Comparison of ENCODE assay signal across 8 cellular contexts in genomic region chr3:186570096-186570940, GRCh38. TPM values are rescaled to one million over a fixed set of nuclear protein-coding genes. Genes with fewer than 3 reads are reported as not detected.
DNase-seq lines count a peak whose midpoint lies in the region; ATAC-seq, FAIRE-seq and TF ChIP-seq lines count a peak whose summit lies in the region.

TSS of gene DNAJB11 (plus strand) at chr3:186570720. CDS start at chr3:186570898, 178 bp downstream.

- H3K27me3 ChIP-seq in astrocyte (ENCODE audit: insufficient read depth, low read length) (no peaks in the 10 kb centered on the region), right cardiac atrium (ENCODE audit: control insufficient read depth, insufficient read depth) (no peaks in the 10 kb centered on the region), uterus (no peaks in the 10 kb centered on the region)

- peak within 1 kb of the TSS; percentile 93 for H3K27ac Mint-ChIP-seq in astrocyte (ENCODE audit: unreplicated experiment)

- H3K9ac ChIP-seq in astrocyte (ENCODE audit: low read length): peak within 1 kb of the TSS; percentile 97

- H3K27ac ChIP-seq in astrocyte (ENCODE audit: low read depth, low read length) (peak within 1 kb of the TSS; percentile 92), right cardiac atrium (ENCODE audit: low read length) (peak within 1 kb of the TSS; percentile 85), uterus (peak within 1 kb of the TSS; percentile 81 to 93)

- peak; percentile 90 for TF ChIP-seq POLR2A in GM18505 (IDR thresholded peaks at IDR 0.05; ENCODE audit: borderline replicate concordance, extremely low read depth, insufficient read depth, insufficient read length)
- TF ChIP-seq POLR2A in uterus (IDR thresholded peaks at IDR 0.05): peak; percentile 56 to 83

- H3K9me3 ChIP-seq in astrocyte (ENCODE audit: insufficient read depth, low read depth, low read length) (no peaks in the 10 kb centered on the region), right cardiac atrium (ENCODE audit: control insufficient read depth, low read length) (no peaks in the 10 kb centered on the region), uterus (no peaks in the 10 kb centered on the region)

- ATAC-seq in GM18505 (IDR thresholded peaks at IDR 0.05; ENCODE audit: unreplicated experiment) (peak; percentile 82), HG02973 (IDR thresholded peaks at IDR 0.05; ENCODE audit: unreplicated experiment) (peak; percentile 72), right cardiac atrium (peak; percentile 97 to 98)

- no peaks in the 10 kb centered on the region for H3K9me3 Mint-ChIP-seq in astrocyte (ENCODE audit: unreplicated experiment)

- H3K36me3 ChIP-seq in astrocyte (ENCODE audit: insufficient read depth, low read length): peaks cover 23% of the 10 kb centered on the region
- H3K36me3 ChIP-seq in uterus: no peaks in the 10 kb centered on the region

- no peaks in the 10 kb centered on the region for H3K36me3 Mint-ChIP-seq in astrocyte (ENCODE audit: low read depth, unreplicated experiment)

- no peaks in the 10 kb centered on the region for H3K27me3 Mint-ChIP-seq in astrocyte (ENCODE audit: low read depth, unreplicated experiment)

- DNase-seq in NCI-H2029 (lab: John Stamatoyannopoulos, UW) (peak; percentile 99), T-helper 22 cell (ENCODE audit: low read depth) (peak; percentile 99), astrocyte (ENCODE audit: low read depth) (peak; percentile 100), right cardiac atrium (peak; percentile 99 to 100 (median 99)), pulmonary artery endothelial cell (ENCODE audit: low read depth, low spot score) (peak; percentile 100), uterus (peak; percentile 99)

- peak within 1 kb of the TSS; percentile 97 for H3K4me2 ChIP-seq in astrocyte (ENCODE audit: low read length)

- peak within 1 kb of the TSS; percentile 86 for H2AFZ ChIP-seq in astrocyte (ENCODE audit: low read depth, low read length)

- intact Hi-C loops in right cardiac atrium (cut with DNase I): no loop called here
- intact Hi-C loops in uterus (cut with DNase I; ENCODE audit: low total_unique reads): no loop called here

- FAIRE-seq in astrocyte (lab: Jason Lieb, UNC): peak; percentile 67

- TF ChIP-seq CTCF in astrocyte (IDR thresholded peaks at IDR 0.05; ENCODE audit: insufficient read depth, low read depth, low read length): no peak
- no peak for TF ChIP-seq CTCF in uterus (IDR thresholded peaks at IDR 0.05)

- H3K4me1 ChIP-seq in astrocyte (ENCODE audit: insufficient read depth, low read length) (peaks cover 24% of the 10 kb centered on the region), right cardiac atrium (ENCODE audit: control insufficient read depth, insufficient read depth, low read length) (peaks cover 2% of the 10 kb centered on the region), uterus (peaks cover 5 to 21% of the 10 kb centered on the region in 2 donors)

- H4K20me1 ChIP-seq in astrocyte (ENCODE audit: insufficient read depth, low read length): peaks cover 10% of the 10 kb centered on the region

- H3K4me3 ChIP-seq in astrocyte (ENCODE audit: insufficient read depth, low read depth, low read length) (peak within 1 kb of the TSS; percentile 88), right cardiac atrium (ENCODE audit: low read length) (peak within 1 kb of the TSS; percentile 62), uterus (peak within 1 kb of the TSS; percentile 56 to 88)

- WGBS in right cardiac atrium: under 1% methylated on average over 59 of the region's 59 CpGs

- peaks cover 10% of the 10 kb centered on the region for H3K4me1 Mint-ChIP-seq in astrocyte (ENCODE audit: low read depth, unreplicated experiment)

- peak within 1 kb of the TSS; percentile 96 for H3K4me3 Mint-ChIP-seq in astrocyte (ENCODE audit: unreplicated experiment)

- H3K79me2 ChIP-seq in astrocyte (ENCODE audit: insufficient read depth, low read length): peaks cover 51% of the 10 kb centered on the region

RNA-seq across cellular contexts. Expression of gene DNAJB11, which starts in this region (rescaled TPM):
- total RNA-seq in astrocyte: 83.0 and 84.3 TPM in 2 replicates
- 10 to 100 TPM; 25.6 to 60.5 (median 41.6) TPM for total RNA-seq in right cardiac atrium
- polyA plus RNA-seq in right cardiac atrium: 51.6 TPM
- total RNA-seq in pulmonary artery endothelial cell: 56.9 and 96.3 TPM in 2 replicates
- 10 to 100 TPM; 26.2 to 68.8 (median 40.0) TPM for total RNA-seq in uterus

Comparison
In these comparisons a context has a peak if more than half of its experiments do, and no peak if none do; other contexts are left out.
1. Peak in every context shown above with its lines: DNase-seq, ATAC-seq, H3K4me3 ChIP-seq and H3K27ac ChIP-seq.